Comparison of ENCODE assay signal across 12 cellular contexts in the genomic region with DNA sequence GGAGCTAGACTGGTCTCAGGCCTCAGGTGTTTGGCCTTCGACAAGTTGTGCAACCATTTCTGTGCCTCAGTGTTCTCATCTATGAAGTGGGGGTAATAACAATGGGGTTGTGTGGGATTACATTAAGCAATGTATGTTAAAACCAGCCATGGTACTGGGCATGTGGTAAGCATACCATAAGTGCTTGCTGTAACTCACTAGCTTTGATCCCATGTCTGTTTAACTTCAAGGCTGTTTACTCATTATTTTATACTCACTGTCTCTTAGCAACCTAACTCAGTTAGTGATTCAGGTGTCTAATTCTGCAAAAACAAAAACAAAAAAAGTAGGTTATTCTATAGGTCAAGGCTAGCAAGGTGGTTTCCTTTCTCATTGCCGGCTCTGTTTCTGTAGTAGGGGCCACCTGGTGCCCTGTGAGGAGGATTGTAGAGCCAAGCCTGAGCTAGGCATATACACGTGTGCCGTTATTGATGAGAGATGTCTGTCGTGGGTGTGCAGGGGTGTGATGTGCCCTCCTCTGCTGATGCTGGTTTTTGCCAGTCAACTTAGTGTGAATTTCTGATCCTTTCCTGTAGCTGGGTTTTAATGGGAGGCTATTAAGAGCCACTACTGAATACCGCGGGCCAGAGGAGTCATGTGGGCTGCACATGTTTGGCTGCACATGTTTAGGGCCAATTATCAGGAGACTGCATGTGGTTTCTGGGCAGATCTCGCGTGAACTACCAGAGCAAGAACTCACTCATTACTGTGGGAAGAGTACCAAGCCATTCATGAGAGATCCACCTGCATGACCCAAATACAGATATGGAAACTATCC. TPM values are rescaled to one million over a fixed set of nuclear protein-coding genes. Genes with fewer than 3 reads are reported as not detected.
DNase-seq lines count a peak whose midpoint lies in the region; ATAC-seq and TF ChIP-seq lines count a peak whose summit lies in the region.
"Had no signal": no experiment of that assay in that cellular context is flagged by ENCODE, and none has a peak within 500 bp of the region (broad histone marks: within the 10 kb centered on the region; RNA-seq: fewer than 3 reads in every experiment).

No MANE protein-coding gene starts in this region.

- no peaks in the 10 kb centered on the region for H3K79me2 ChIP-seq in osteoblast (ENCODE audit: insufficient read depth, low read length)

- H3K4me2 ChIP-seq in osteoblast (ENCODE audit: insufficient read depth, low read length) = no peak overlapping the region

- no peaks in the 10 kb centered on the region for H3K36me3 Mint-ChIP-seq in CD4-positive, alpha-beta T cell (ENCODE audit: low read depth)
- H3K36me3 Mint-ChIP-seq in central memory CD8-positive, alpha-beta T cell (ENCODE audit: insufficient read depth) = no peaks in the 10 kb centered on the region

- CTCF ChIA-PET in CD4-positive, alpha-beta T cell (lab: Charles Lee) = interaction anchor here (1.0 kb wide), 1 partner anchor 83 kb away, joined by 3 read pairs; no protein-coding TSS in a partner anchor

- POLR2A ChIA-PET in CD4-positive, alpha-beta T cell (lab: Charles Lee) = no interaction called here

- H3K4me1 Mint-ChIP-seq in CD4-positive, alpha-beta T cell (ENCODE audit: low read depth) = peaks cover 48% of the 10 kb centered on the region
- H3K4me1 Mint-ChIP-seq in central memory CD8-positive, alpha-beta T cell = no peaks in the 10 kb centered on the region

- peak in 6 of 10 experiments; percentile 3 to 22 (median 14) for DNase-seq in CD4-positive, alpha-beta T cell
- DNase-seq in NCI-H226 (peak; percentile 48), osteoblast (ENCODE audit: insufficient read length, low spot score, missing footprints) (peak; percentile 65), NCI-H1436 treated with DMSO at 0.1 percent for 48 hours (lab: John Stamatoyannopoulos, UW) (no peak), AG20443 (ENCODE audit: low spot score) (no peak), dermis blood vessel endothelial cell (no peak)
- no peak for DNase-seq in central memory CD8-positive, alpha-beta T cell (ENCODE audit: low spot score in 2 of 2)
- DNase-seq: cortex of kidney, NCI-H524 treated with DMSO at 0.1 percent for 48 hours had no signal

- H3K27ac ChIP-seq in CD4-positive, alpha-beta T cell (ENCODE audit: low read depth, low read length) = no peak overlapping the region
- peak overlapping the region; percentile 36 for H3K27ac ChIP-seq in osteoblast (ENCODE audit: low read depth, low read length)

- no peak overlapping the region for H2AFZ ChIP-seq in osteoblast (ENCODE audit: low read length)

- peak overlapping the region; percentile 79 for H3K27ac Mint-ChIP-seq in CD4-positive, alpha-beta T cell
- no peak overlapping the region for H3K27ac Mint-ChIP-seq in central memory CD8-positive, alpha-beta T cell (ENCODE audit: low read depth)

- H3K4me3 Mint-ChIP-seq in CD4-positive, alpha-beta T cell = peak overlapping the region; percentile 37
- H3K4me3 Mint-ChIP-seq in central memory CD8-positive, alpha-beta T cell = no peak overlapping the region
- H3K4me3 Mint-ChIP-seq: T-helper 1 cell treated with Interleukin-12 subunit alpha and Interleukin-12 subunit beta and Interleukin-4 antibody, amounts not matched to agents 30 μg/mL and 1 μg/mL, for 36 hours had no signal

- no peak for TF ChIP-seq CTCF in CD4-positive, alpha-beta T cell (IDR thresholded peaks at IDR 0.05)
- TF ChIP-seq CTCF in osteoblast (IDR thresholded peaks at IDR 0.05; ENCODE audit: extremely low read depth, low read depth, low read length) = no peak

- no peak overlapping the region for H3K4me3 ChIP-seq in osteoblast (ENCODE audit: insufficient read depth, low read length)
- H3K4me3 ChIP-seq: thoracic aorta had no signal

- intact Hi-C loops in CD4-positive, alpha-beta T cell (cut with DNase I, micrococcal nuclease) = loop anchor here in 1 of 2 experiments (5.0 kb wide), 1 partner anchor 78 kb away; no protein-coding TSS in a partner anchor

- peak; percentile 72 for ATAC-seq in CD4-positive, alpha-beta T cell (ENCODE audit: poor library complexity)
- peak; percentile 66 for ATAC-seq in central memory CD8-positive, alpha-beta T cell (replicated peaks; ENCODE audit: extremely low read depth, poor library complexity, severe bottlenecking)
- ATAC-seq in HG02623 (IDR thresholded peaks at IDR 0.05; ENCODE audit: unreplicated experiment) = no peak

- no peaks in the 10 kb centered on the region for H4K20me1 ChIP-seq in osteoblast (ENCODE audit: insufficient read depth, low read length)

- H3K4me1 ChIP-seq in osteoblast (ENCODE audit: insufficient read depth, low read length) = peaks cover 34% of the 10 kb centered on the region

- no peaks in the 10 kb centered on the region for H3K27me3 Mint-ChIP-seq in CD4-positive, alpha-beta T cell
- no peaks in the 10 kb centered on the region for H3K27me3 Mint-ChIP-seq in central memory CD8-positive, alpha-beta T cell

- no peaks in the 10 kb centered on the region for H3K9me3 Mint-ChIP-seq in CD4-positive, alpha-beta T cell
- no peaks in the 10 kb centered on the region for H3K9me3 Mint-ChIP-seq in central memory CD8-positive, alpha-beta T cell
- H3K9me3 Mint-ChIP-seq: T-helper 1 cell treated with Interleukin-12 subunit alpha and Interleukin-12 subunit beta and Interleukin-4 antibody, amounts not matched to agents 30 μg/mL and 1 μg/mL, for 36 hours had no signal

- no peaks in the 10 kb centered on the region for H3K9me3 ChIP-seq in CD4-positive, alpha-beta T cell (ENCODE audit: control insufficient read depth, low read length)
- H3K9me3 ChIP-seq in osteoblast (ENCODE audit: low read depth, low read length) = no peaks in the 10 kb centered on the region
- H3K9me3 ChIP-seq: thoracic aorta had no signal

- H3K27me3 ChIP-seq in CD4-positive, alpha-beta T cell (ENCODE audit: control insufficient read depth, insufficient read depth, low read length) = no peaks in the 10 kb centered on the region
- no peaks in the 10 kb centered on the region for H3K27me3 ChIP-seq in osteoblast (ENCODE audit: insufficient read depth, low read length)

- no peaks in the 10 kb centered on the region for H3K36me3 ChIP-seq in osteoblast (ENCODE audit: insufficient read depth, low read length)
- H3K36me3 ChIP-seq: thoracic aorta had no signal

RNA-seq across cellular contexts. Expression of a gene that starts 56.2 kb away (rescaled TPM):
- 1 to 10 TPM; 4.4 to 4.6 TPM for total RNA-seq in CD4-positive, alpha-beta T cell
- 9.0 and 14.1 TPM in 2 replicates for total RNA-seq in osteoblast
- total RNA-seq in dermis blood vessel endothelial cell = 1.3 and 5.1 TPM in 2 replicates

Comparison
In these comparisons a context has a peak if more than half of its experiments do, and no peak if none do; other contexts are left out.
1. DNase-seq: peak in CD4-positive, alpha-beta T cell (6 of 10), NCI-H226 (single experiment) and osteoblast (single experiment); none in central memory CD8-positive, alpha-beta T cell (0 of 2), NCI-H1436 treated with DMSO at 0.1 percent for 48 hours (single experiment), AG20443 (single experiment) and dermis blood vessel endothelial cell (single experiment).